9 cellular contexts compared by ENCODE assay signal in genomic region chr16:27426423-27427408, GRCh38. TPM values are rescaled to one million over a fixed set of nuclear protein-coding genes. Genes with fewer than 3 reads are reported as not detected.
DNase-seq lines count a peak whose midpoint lies in the region; FAIRE-seq and TF ChIP-seq lines count a peak whose summit lies in the region.
"Had no signal": no experiment of that assay in that cellular context is flagged by ENCODE, and none has a peak within 500 bp of the region (broad histone marks: within the 10 kb centered on the region; RNA-seq: fewer than 3 reads in every experiment).

No MANE protein-coding gene starts in this region.

- no peaks in the 10 kb centered on the region for H3K36me3 ChIP-seq in colonic mucosa
- H3K36me3 ChIP-seq in osteoblast (ENCODE audit: insufficient read depth, low read length): no peaks in the 10 kb centered on the region

- DNase-seq in 8988T (peak; percentile 45), GM12892 (ENCODE audit: insufficient read length) (no peak), HFFc6 (peak; percentile 90), MV-4-11 (lab: John Stamatoyannopoulos, UW) (peak; percentile 91), colonic mucosa (peak; percentile 18), osteoblast (ENCODE audit: insufficient read length, low spot score, missing footprints) (peak; percentile 97), NCI-H187 (lab: John Stamatoyannopoulos, UW) (no peak)
- DNase-seq in activated CD4-positive, CD25-positive, alpha-beta regulatory T cell (lab: John Stamatoyannopoulos, UW): peak in 3 of 4 experiments; percentile 51 to 60 (median 51)

- H3K4me1 ChIP-seq in colonic mucosa (no peaks in the 10 kb centered on the region), osteoblast (ENCODE audit: insufficient read depth, low read length) (peaks cover 7% of the 10 kb centered on the region)

- H3K4me3 ChIP-seq in colonic mucosa: no peak overlapping the region
- no peak overlapping the region for H3K4me3 ChIP-seq in osteoblast (ENCODE audit: insufficient read depth, low read length)

- no peak; the same call in 1 of the 2 replicates for TF ChIP-seq CTCF in HFFc6 (IDR thresholded peaks at IDR 0.05)
- no peak for TF ChIP-seq CTCF in colonic mucosa (IDR thresholded peaks at IDR 0.05)
- TF ChIP-seq CTCF in osteoblast (IDR thresholded peaks at IDR 0.05; ENCODE audit: extremely low read depth, low read depth, low read length): no peak

- H3K4me3 Mint-ChIP-seq in HFFc6: no peak overlapping the region

- no peaks in the 10 kb centered on the region for H3K79me2 ChIP-seq in osteoblast (ENCODE audit: insufficient read depth, low read length)

- TF ChIP-seq POLR2A in GM12892 (IDR thresholded peaks at IDR 0.05; ENCODE audit: low read depth, low read length): peak; percentile 82

- peak; percentile 99 for FAIRE-seq in GM12892 (lab: Jason Lieb, UNC)

- no peak overlapping the region for H3K4me2 ChIP-seq in osteoblast (ENCODE audit: insufficient read depth, low read length)

- H3K27me3 Mint-ChIP-seq in HFFc6 (ENCODE audit: insufficient read depth): peaks cover 2% of the 10 kb centered on the region

- peaks cover 25% of the 10 kb centered on the region for H3K4me1 Mint-ChIP-seq in HFFc6 (ENCODE audit: low read depth)

- H3K36me3 Mint-ChIP-seq in HFFc6 (ENCODE audit: low read depth): peaks cover 10% of the 10 kb centered on the region

- H3K27me3 ChIP-seq in colonic mucosa (no peaks in the 10 kb centered on the region), osteoblast (ENCODE audit: insufficient read depth, low read length) (no peaks in the 10 kb centered on the region)

- no peaks in the 10 kb centered on the region for H4K20me1 ChIP-seq in osteoblast (ENCODE audit: insufficient read depth, low read length)

- peak overlapping the region; percentile 55; the same call in 1 of the 2 replicates for H3K27ac Mint-ChIP-seq in HFFc6

- H3K27ac ChIP-seq in colonic mucosa (no peak overlapping the region), osteoblast (ENCODE audit: low read depth, low read length) (peak overlapping the region; percentile 9)
- H3K27ac ChIP-seq: HL-60 had no signal

- H3K9me3 Mint-ChIP-seq in HFFc6: peaks cover 20% of the 10 kb centered on the region

- H3K9me3 ChIP-seq in colonic mucosa (no peaks in the 10 kb centered on the region), osteoblast (ENCODE audit: low read depth, low read length) (peaks cover under 1% of the 10 kb centered on the region)

- H3K9ac ChIP-seq in colonic mucosa (ENCODE audit: low read depth in 2 of 2, low read length in 2 of 2): no peak overlapping the region

- H2AFZ ChIP-seq in osteoblast (ENCODE audit: low read length): no peak overlapping the region

- intact Hi-C loops in colonic mucosa (cut with DNase I): no loop called here

RNA-seq across cellular contexts. Expression of gene IL21R, which starts 24.7 kb away (rescaled TPM):
- 31.5 TPM for polyA plus RNA-seq in GM12892 (2012; ENCODE audit: missing spikeins)
- total RNA-seq in HFFc6 (2021; fragmentation: NEBNext Ultra II Directional; extraction: Animal tissue kit (Norgen Biotek cat#: 25700)): 1 to 10 TPM in 5 of 6 experiments, under 1 TPM in 1; 0.96 to 1.8 (median 1.2) TPM
- under 1 TPM; 0.56 to 0.91 TPM for total RNA-seq in colonic mucosa
- 10.1 and 13.8 TPM in 2 replicates for total RNA-seq in osteoblast

Comparison
In these comparisons a context has a peak if more than half of its experiments do, and no peak if none do; other contexts are left out.
1. DNase-seq: peak in 8988T (single experiment), HFFc6 (single experiment), MV-4-11 (single experiment), activated CD4-positive, CD25-positive, alpha-beta regulatory T cell (3 of 4), colonic mucosa (single experiment) and osteoblast (single experiment); none in GM12892 (single experiment) and NCI-H187 (0 of 2).